ENCODE assay signal across 22 cellular contexts in the genomic region with DNA sequence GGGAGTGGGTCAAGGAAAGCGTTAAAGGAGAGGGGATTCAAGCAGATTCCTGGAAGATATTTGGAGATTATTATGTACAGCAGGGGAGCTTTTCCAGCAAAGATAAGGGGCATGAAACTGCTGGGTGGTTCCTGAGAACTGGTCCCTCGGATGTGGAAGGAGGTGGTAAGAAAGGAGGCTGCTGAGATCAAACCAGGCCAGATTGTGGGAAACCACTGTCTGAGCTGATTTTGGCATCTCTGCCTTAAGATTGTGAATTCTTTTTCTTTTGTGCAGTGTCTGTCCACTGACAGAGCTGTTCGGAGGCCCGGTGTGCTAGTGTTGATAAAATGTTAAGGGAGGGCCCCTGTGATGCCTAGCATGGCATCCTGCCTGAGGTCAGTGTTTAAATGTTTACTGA.
"Had no signal": no experiment of that assay in that cellular context is flagged by ENCODE, and none has a peak within 500 bp of the region (broad histone marks: within the 10 kb centered on the region; RNA-seq: fewer than 3 reads in every experiment).

No MANE protein-coding gene starts in this region.

- H3K27ac ChIP-seq: esophagus squamous epithelium, gastrocnemius medialis, hepatocyte, left ventricle myocardium inferior, prostate gland, right atrium auricular region, thoracic aorta, tibial nerve, vagina had no signal

- H3K27me3 ChIP-seq: esophagus squamous epithelium, gastrocnemius medialis, hepatocyte, right atrium auricular region, tibial nerve, vagina had no signal

- H3K4me3 Mint-ChIP-seq: effector memory CD8-positive, alpha-beta T cell; naive thymus-derived CD8-positive, alpha-beta T cell; nephron progenitor cell; stimulated activated memory B cell treated with anti-CD40 and anti-IgM and Interleukin-4, amounts not matched to agents 10 μg/mL and 1 μg/mL and 100 μg/mL, for 72 hours had no signal

- H3K9me3 Mint-ChIP-seq: effector memory CD8-positive, alpha-beta T cell; naive thymus-derived CD8-positive, alpha-beta T cell; nephron progenitor cell; stimulated activated memory B cell treated with anti-CD40 and anti-IgM and Interleukin-4, amounts not matched to agents 10 μg/mL and 1 μg/mL and 100 μg/mL, for 72 hours had no signal

- H3K36me3 Mint-ChIP-seq: naive thymus-derived CD8-positive, alpha-beta T cell; stimulated activated memory B cell treated with anti-CD40 and anti-IgM and Interleukin-4, amounts not matched to agents 10 μg/mL and 1 μg/mL and 100 μg/mL, for 72 hours had no signal

- H3K4me1 ChIP-seq: esophagus squamous epithelium, gastrocnemius medialis, prostate gland had no signal

- H3K27ac Mint-ChIP-seq: nephron progenitor cell; stimulated activated memory B cell treated with anti-CD40 and anti-IgM and Interleukin-4, amounts not matched to agents 10 μg/mL and 1 μg/mL and 100 μg/mL, for 72 hours had no signal

- H3K27me3 Mint-ChIP-seq: effector memory CD8-positive, alpha-beta T cell; naive thymus-derived CD8-positive, alpha-beta T cell; stimulated activated memory B cell treated with anti-CD40 and anti-IgM and Interleukin-4, amounts not matched to agents 10 μg/mL and 1 μg/mL and 100 μg/mL, for 72 hours had no signal

- H3K4me1 Mint-ChIP-seq: nephron progenitor cell had no signal

- ATAC-seq: effector memory CD8-positive, alpha-beta T cell; gastrocnemius medialis; left colon; naive thymus-derived CD8-positive, alpha-beta T cell; sciatic nerve; stimulated activated memory B cell treated with anti-CD40 and anti-IgM and Interleukin-4, amounts not matched to agents 10 μg/mL and 1 μg/mL and 100 μg/mL, for 72 hours; stimulated activated naive CD8-positive, alpha-beta T cell treated with anti-CD3 and anti-CD28 coated beads, Interleukin-15, Interleukin-2, amounts not matched to agents 100 U/mL and 50 U/mL, for 24 hours had no signal

- H3K36me3 ChIP-seq: esophagus squamous epithelium, gastrocnemius medialis, left ventricle myocardium inferior, lower lobe of right lung, prostate gland, right atrium auricular region, thoracic aorta, tibial nerve, vagina had no signal

- H3K9me3 ChIP-seq: esophagus squamous epithelium, gastrocnemius medialis, left ventricle myocardium inferior, lower lobe of right lung, prostate gland, right atrium auricular region, thoracic aorta, tibial nerve, vagina had no signal

- DNase-seq: cortex of kidney; effector memory CD8-positive, alpha-beta T cell; erythroblast; esophagus squamous epithelium; gastrocnemius medialis; left colon; left ventricle myocardium inferior; lower lobe of right lung; naive thymus-derived CD8-positive, alpha-beta T cell; nephron progenitor cell; nucleus accumbens; stimulated activated CD4-positive, alpha-beta T cell treated with anti-CD3 and anti-CD28 coated beads, Interleukin-2, amount 100 ng/mL, for 24 hours; stimulated activated CD4-positive, alpha-beta T cell treated with anti-CD3 and anti-CD28 coated beads, Interleukin-4, amount 100 ng/mL, for 24 hours; stimulated activated naive CD8-positive, alpha-beta T cell treated with anti-CD3 and anti-CD28 coated beads, Interleukin-15, Interleukin-2, amounts not matched to agents 100 U/mL and 50 U/mL, for 24 hours had no signal

- H3K4me3 ChIP-seq: esophagus squamous epithelium, gastrocnemius medialis, hepatocyte, left ventricle myocardium inferior, lower lobe of right lung, prostate gland, right atrium auricular region, thoracic aorta, tibial nerve, vagina had no signal
